ENCODE assay signal across 27 cellular contexts in the genomic region with DNA sequence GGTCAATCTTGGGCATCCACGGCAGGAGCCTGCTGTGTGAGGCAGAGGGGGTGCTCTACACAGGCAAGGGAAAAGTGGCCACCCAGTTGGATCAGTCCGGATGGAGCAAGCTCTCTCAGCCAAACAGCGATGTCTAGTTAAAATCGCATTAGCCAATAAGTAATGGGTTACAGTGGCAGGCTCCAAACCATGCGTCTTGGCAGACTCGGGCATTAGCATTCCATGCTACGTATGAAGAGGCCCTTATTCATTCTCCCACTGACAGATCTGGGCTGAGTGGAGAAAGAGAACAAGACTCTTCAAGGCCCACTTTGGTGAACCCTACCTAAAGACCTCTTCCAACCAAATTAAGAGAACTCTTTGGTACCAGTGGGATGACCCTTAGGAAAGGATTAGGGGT. TPM values are rescaled to one million over a fixed set of nuclear protein-coding genes. Genes with fewer than 3 reads are reported as not detected.
DNase-seq lines count a peak whose midpoint lies in the region; ATAC-seq and TF ChIP-seq lines count a peak whose summit lies in the region.
"Had no signal": no experiment of that assay in that cellular context is flagged by ENCODE, and none has a peak within 500 bp of the region (broad histone marks: within the 10 kb centered on the region; RNA-seq: fewer than 3 reads in every experiment).

No MANE protein-coding gene starts in this region.

- H2BK120ac ChIP-seq in neuronal stem cell (ENCODE audit: low read depth, low read length) = no peak overlapping the region

- H3K23ac ChIP-seq in neuronal stem cell (ENCODE audit: low read depth, low read length, poor library complexity) = no peak overlapping the region

- H3K9ac ChIP-seq in neuronal stem cell (ENCODE audit: low read depth, low read length, poor library complexity) (no peak overlapping the region), SK-N-SH (no peak overlapping the region)

- H3K27ac ChIP-seq in neuronal stem cell (replicated peaks; ENCODE audit: low read length) (no peak overlapping the region), SK-N-SH (ENCODE audit: low read depth in 2 of 2, low read length in 1 of 2) (no peak overlapping the region)
- H3K27ac ChIP-seq: HL-60, SJSA1 had no signal

- H3K36me3 Mint-ChIP-seq in T-helper 17 cell (ENCODE audit: low read depth) = no peaks in the 10 kb centered on the region

- DNase-seq in AG10803 (ENCODE audit: low read depth) (peak; percentile 23), T-helper 17 cell (no peak), fibroblast of the aortic adventitia (ENCODE audit: low read depth) (peak; percentile 6), neuronal stem cell (ENCODE audit: low spot score) (no peak), medulla oblongata (ENCODE audit: extremely low spot score) (no peak), SK-N-SH (no peak)
- DNase-seq in stimulated activated CD4-positive, alpha-beta T cell treated with anti-CD3 and anti-CD28 coated beads, Interleukin-4, amount 100 ng/mL, for 1 hour = no peak
- DNase-seq: DMS53, GDM1, H9, HFFc6, NCI-H1092, NCI-H1436, NCI-H2029 treated with DMSO at 0.1 percent for 48 hours, NCI-H226, NCI-H510A treated with DMSO at 0.1 percent for 48 hours, OCI-M1 had no signal

- CTCF ChIA-PET in SK-N-SH (lab: Yijun Ruan, JAX) = interaction anchor here (0.8 to 1.5 kb wide), 3 partner anchors 174 to 339 kb away, joined by 3 to 4 read pairs (median 4); no protein-coding TSS in a partner anchor

- H2AFZ ChIP-seq in neuronal stem cell (ENCODE audit: low read length) = no peak overlapping the region
- H2AFZ ChIP-seq in SK-N-SH (ENCODE audit: low read depth) = no peak overlapping the region

- H2BK5ac ChIP-seq in neuronal stem cell (ENCODE audit: low read length) = no peak overlapping the region

- H3K27me3 ChIP-seq in neuronal stem cell (ENCODE audit: control insufficient read depth in 3 of 3, insufficient read depth in 3 of 3, low read depth in 1 of 3, low read length in 3 of 3) (no peaks in the 10 kb centered on the region), SK-N-SH (ENCODE audit: insufficient read depth) (no peaks in the 10 kb centered on the region)
- H3K27me3 ChIP-seq: SJSA1 had no signal

- no peak overlapping the region for H3K4me3 ChIP-seq in AG10803 (ENCODE audit: low read length)
- no peak overlapping the region for H3K4me3 ChIP-seq in fibroblast of the aortic adventitia (ENCODE audit: low read depth, low read length)
- no peak overlapping the region for H3K4me3 ChIP-seq in neuronal stem cell (ENCODE audit: low read length in 2 of 2)
- H3K4me3 ChIP-seq in SK-N-SH (ENCODE audit: low read depth in 2 of 2, low read length in 1 of 2) = no peak overlapping the region
- H3K4me3 ChIP-seq: K562, SJSA1 had no signal

- no peak overlapping the region for H4K91ac ChIP-seq in neuronal stem cell (ENCODE audit: low read depth, low read length, poor library complexity)

- WGBS in neuronal stem cell (ENCODE audit: extremely low coverage in 2 of 2, insufficient read length in 2 of 2, insufficient replicate concordance in 1 of 2), 2 donors = no CpG with 5 or more reads among the region's 7 CpGs
- WGBS in SK-N-SH (ENCODE audit: low lambda C conversion rate) = 98% methylated on average over 6 of the region's 7 CpGs

- peaks cover 8 to 81% of the 10 kb centered on the region in 2 donors for H3K36me3 ChIP-seq in neuronal stem cell (replicated peaks in 1 of 2; ENCODE audit: control insufficient read depth in 2 of 2, insufficient read depth in 2 of 2, low read length in 2 of 2)
- peaks cover 15 to 23% of the 10 kb centered on the region in 2 experiments for H3K36me3 ChIP-seq in SK-N-SH (replicated peaks in 1 of 2; ENCODE audit: control insufficient read depth in 1 of 2, insufficient read depth in 2 of 2, low read length in 1 of 2)

- no peaks in the 10 kb centered on the region for H3K79me2 ChIP-seq in SK-N-SH (ENCODE audit: insufficient read depth)

- TF ChIP-seq CTCF in AG10803 (conservative IDR thresholded peaks at IDR 0.05; ENCODE audit: low read length) (no peak), fibroblast of the aortic adventitia (IDR thresholded peaks at IDR 0.05; ENCODE audit: insufficient read depth, low read length) (no peak), SK-N-SH (IDR thresholded peaks at IDR 0.05) (no peak)

- H3K27me3 Mint-ChIP-seq in T-helper 17 cell = no peaks in the 10 kb centered on the region

- TF ChIP-seq EP300 in SK-N-SH (IDR thresholded peaks at IDR 0.05; ENCODE audit: borderline replicate concordance in 1 of 2, low read depth in 1 of 2, low read length in 1 of 2) = no peak

- no peaks in the 10 kb centered on the region for H3K4me1 Mint-ChIP-seq in T-helper 17 cell

- no peak overlapping the region for H4K8ac ChIP-seq in neuronal stem cell (ENCODE audit: low read depth, low read length)

- H2AK5ac ChIP-seq in neuronal stem cell (ENCODE audit: low read depth, low read length) = no peak overlapping the region

- no peak overlapping the region for H3K4me2 ChIP-seq in neuronal stem cell (ENCODE audit: insufficient read depth, low read length, poor library complexity, severe bottlenecking)
- no peak overlapping the region for H3K4me2 ChIP-seq in SK-N-SH

- H3K4me1 ChIP-seq in neuronal stem cell (ENCODE audit: control insufficient read depth in 2 of 2, insufficient read depth in 1 of 2, low read depth in 1 of 2, low read length in 2 of 2) (peaks cover 0 to 2% of the 10 kb centered on the region in 2 donors), SK-N-SH (ENCODE audit: control insufficient read depth in 1 of 2, insufficient read depth in 2 of 2, low read depth in 1 of 2, low read length in 1 of 2) (no peaks in the 10 kb centered on the region)
- H3K4me1 ChIP-seq: SJSA1 had no signal

- POLR2A ChIA-PET in SK-N-SH (lab: Yijun Ruan, JAX) = no interaction called here

- H3K4ac ChIP-seq in neuronal stem cell (ENCODE audit: low read length) = no peak overlapping the region

- H3K4me3 Mint-ChIP-seq in T-helper 17 cell = no peak overlapping the region
- H3K4me3 Mint-ChIP-seq: H9, HFFc6 had no signal

- H3F3A ChIP-seq in SK-N-SH (replicated peaks; ENCODE audit: insufficient read depth) = no peaks in the 10 kb centered on the region

- H3K18ac ChIP-seq in neuronal stem cell (ENCODE audit: low read length) = peak overlapping the region; percentile 8

- H2BK15ac ChIP-seq in neuronal stem cell (ENCODE audit: low read length) = no peak overlapping the region

- H2BK12ac ChIP-seq in neuronal stem cell (ENCODE audit: low read length) = no peak overlapping the region

- no peak for ATAC-seq in T-helper 17 cell
- ATAC-seq in GM18858 (IDR thresholded peaks at IDR 0.05; ENCODE audit: unreplicated experiment) = no peak
- ATAC-seq: HepG2, K562, Right ventricle myocardium inferior had no signal

- no peak overlapping the region for H3K14ac ChIP-seq in neuronal stem cell (ENCODE audit: low read length)

- no peaks in the 10 kb centered on the region for H3K79me1 ChIP-seq in neuronal stem cell (ENCODE audit: low read depth, low read length)

- no peak for TF ChIP-seq RAD21 in SK-N-SH (IDR thresholded peaks at IDR 0.05; ENCODE audit: low read length)

- peak overlapping the region; percentile 9 for H3K27ac Mint-ChIP-seq in T-helper 17 cell
- H3K27ac Mint-ChIP-seq: HFFc6 had no signal

- no peaks in the 10 kb centered on the region for H3K9me3 ChIP-seq in T-helper 17 cell (ENCODE audit: control insufficient read depth, low read length, poor library complexity, severe bottlenecking)
- H3K9me3 ChIP-seq in neuronal stem cell (replicated peaks in 1 of 2; ENCODE audit: control insufficient read depth in 2 of 2, insufficient read depth in 1 of 2, low read depth in 1 of 2, low read length in 2 of 2) = no peaks in the 10 kb centered on the region
- no peaks in the 10 kb centered on the region for H3K9me3 ChIP-seq in SK-N-SH
- H3K9me3 ChIP-seq: SJSA1 had no signal

- H3K9me2 ChIP-seq in SK-N-SH = no peaks in the 10 kb centered on the region

- no peaks in the 10 kb centered on the region for H4K20me1 ChIP-seq in SK-N-SH (ENCODE audit: insufficient read depth)

TF ChIP-seq in SK-N-SH, 30 proteins besides CTCF, POLR2A, EP300 and RAD21 (continues in another document):
- TF ChIP-seq, protein P1, sequence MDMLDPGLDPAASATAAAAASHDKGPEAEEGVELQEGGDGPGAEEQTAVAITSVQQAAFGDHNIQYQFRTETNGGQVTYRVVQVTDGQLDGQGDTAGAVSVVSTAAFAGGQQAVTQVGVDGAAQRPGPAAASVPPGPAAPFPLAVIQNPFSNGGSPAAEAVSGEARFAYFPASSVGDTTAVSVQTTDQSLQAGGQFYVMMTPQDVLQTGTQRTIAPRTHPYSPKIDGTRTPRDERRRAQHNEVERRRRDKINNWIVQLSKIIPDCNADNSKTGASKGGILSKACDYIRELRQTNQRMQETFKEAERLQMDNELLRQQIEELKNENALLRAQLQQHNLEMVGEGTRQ (IDR thresholded peaks at IDR 0.05; ENCODE audit: borderline replicate concordance, low read depth, low read length) = no peak
- TF ChIP-seq SIN3A (IDR thresholded peaks at IDR 0.05; ENCODE audit: borderline replicate concordance, low read depth, low read length) = no peak
- no peak for TF ChIP-seq JUND (IDR thresholded peaks at IDR 0.05)
- no peak for TF ChIP-seq MEF2A (IDR thresholded peaks at IDR 0.05; ENCODE audit: borderline replicate concordance, low read depth)
- no peak for TF ChIP-seq MXI1 (IDR thresholded peaks at IDR 0.05; ENCODE audit: low read depth, low read length)
- TF ChIP-seq FOXJ3 (CRISPR knock-in tag; IDR thresholded peaks at IDR 0.05) = no peak

RNA-seq across cellular contexts. Expression of gene CCNB2, which starts 49.3 kb away (rescaled TPM):
- total RNA-seq in T-helper 17 cell = under 1 TPM in 1 of 2 donors, not detected in 1; 0.73 TPM
- 5.2 and 32.1 TPM in 2 replicates for total RNA-seq in fibroblast of the aortic adventitia (ENCODE audit: low replicate concordance)
- 183 TPM for polyA plus RNA-seq in neuronal stem cell (2013, experiment 1 of 2)
- polyA plus RNA-seq in neuronal stem cell (2013, experiment 2 of 2) = 186 TPM
- 40.5 and 46.6 TPM in 2 replicates for polyA plus RNA-seq in SK-N-SH (2012; rRNA removed)
- polyA plus RNA-seq in SK-N-SH (2012; cell fraction: cytosol; rRNA removed) = 49.4 and 52.4 TPM in 2 replicates
- polyA plus RNA-seq in SK-N-SH (2012; cell fraction: nucleus; rRNA removed) = 15.1 and 22.0 TPM in 2 replicates

RNA-seq across cellular contexts. Expression of gene LDHAL6B, which starts 52.4 kb away (rescaled TPM):
- total RNA-seq in T-helper 17 cell = not detected
- total RNA-seq in fibroblast of the aortic adventitia (ENCODE audit: low replicate concordance) = not detected in 2 replicates
- polyA plus RNA-seq in neuronal stem cell (2013, experiment 1 of 2) = 0.07 TPM
- 0.11 TPM for polyA plus RNA-seq in neuronal stem cell (2013, experiment 2 of 2)
- not detected in 2 replicates for polyA plus RNA-seq in SK-N-SH (2012; rRNA removed)
- polyA plus RNA-seq in SK-N-SH (2012; cell fraction: cytosol; rRNA removed) = not detected in 2 replicates
- not detected in 2 replicates for polyA plus RNA-seq in SK-N-SH (2012; cell fraction: nucleus; rRNA removed)
- total RNA-seq: A172, H9, HepG2, HFFc6, HT-29, K562, LHCN-M2, Right ventricle myocardium inferior, SJSA1 had no signal
- polyA plus RNA-seq: AG04450, HepG2, K562 had no signal

Comparison
In these comparisons a context has a peak if more than half of its experiments do, and no peak if none do; other contexts are left out.
1. DNase-seq: peak in AG10803 (single experiment) and fibroblast of the aortic adventitia (single experiment); none in T-helper 17 cell (0 of 3), neuronal stem cell (single experiment), medulla oblongata (single experiment), SK-N-SH (single experiment) and stimulated activated CD4-positive, alpha-beta T cell treated with anti-CD3 and anti-CD28 coated beads, Interleukin-4, amount 100 ng/mL, for 1 hour (single experiment).